35 cellular contexts compared by ENCODE assay signal in the genomic region with DNA sequence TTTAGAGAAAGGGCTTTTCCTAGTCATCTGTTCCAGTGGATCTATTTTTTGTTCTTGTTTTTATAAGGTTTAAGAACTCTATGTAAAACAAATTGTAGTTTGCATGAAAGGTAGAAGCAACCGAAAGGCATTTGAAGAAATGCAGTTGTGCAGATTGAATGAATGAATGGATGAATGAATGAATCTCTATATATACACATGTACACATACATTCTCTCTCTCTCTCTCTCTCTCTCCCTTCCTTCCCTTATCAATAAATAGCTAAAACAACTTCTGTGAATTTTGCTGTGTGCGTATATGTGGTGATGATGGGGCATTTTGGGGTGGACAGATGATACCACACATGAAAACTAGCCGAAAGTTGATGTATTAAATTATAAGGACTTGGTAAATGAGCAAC.
"Had no signal": no experiment of that assay in that cellular context is flagged by ENCODE, and none has a peak within 500 bp of the region (broad histone marks: within the 10 kb centered on the region; RNA-seq: fewer than 3 reads in every experiment).

No MANE protein-coding gene starts in this region.

- H3K9me3 Mint-ChIP-seq: activated B cell treated with CpG ODN at 0.5 μM for 24 hours; activated CD4-positive, alpha-beta memory T cell treated with anti-CD3 and anti-CD28 coated beads for 36 hours; activated CD4-positive, alpha-beta T cell treated with anti-CD3 and anti-CD28 coated beads, Interleukin-2, amount 10 ng/mL, durations not matched to agents 24 days and 14 days; activated CD8-positive, alpha-beta T cell treated with anti-CD3 and anti-CD28 coated beads for 36 hours; activated naive CD4-positive, alpha-beta T cell treated with anti-CD3 and anti-CD28 coated beads for 36 hours; activated naive CD4-positive, alpha-beta T cell treated with anti-CD3 and anti-CD28 coated beads, Interleukin-2, amount 50 U/mL, for 72 hours; activated naive CD8-positive, alpha-beta T cell treated with anti-CD3 and anti-CD28 coated beads for 36 hours; activated T-cell treated with anti-CD3 and anti-CD28 coated beads, Interleukin-2, amount 50 U/mL, for 4 hours; activated T-cell treated with anti-CD3 and anti-CD28 coated beads, Interleukin-2, amount 50 U/mL, for 72 hours; activated T-helper 1 cell treated with anti-CD3 and anti-CD28 coated beads, Interleukin-12 subunit alpha, Interleukin-12 subunit beta, Interleukin-2, Interleukin-4 antibody, amounts not matched to agents 30 ng/mL and 10 ng/mL and 1 ng/mL, durations not matched to agents 14 hours and 24 hours and 36 hours; activated T-helper 17 cell treated with anti-CD3 and anti-CD28 coated beads, Interleukin-2, amount 50 U/mL, for 72 hours; brain; T-helper 1 cell treated with Interleukin-12 subunit alpha and Interleukin-12 subunit beta and Interleukin-4 antibody, amounts not matched to agents 30 μg/mL and 1 μg/mL, for 36 hours; T-helper 2 cell treated with Interferon-gamma antibody and Interleukin-4, amounts not matched to agents 5 μg/mL and 100 μg/mL, for 36 hours had no signal

- H3K27me3 Mint-ChIP-seq: activated B cell treated with CpG ODN at 0.5 μM for 24 hours; activated CD4-positive, alpha-beta memory T cell treated with anti-CD3 and anti-CD28 coated beads for 36 hours; activated CD4-positive, alpha-beta T cell treated with anti-CD3 and anti-CD28 coated beads, Interleukin-2, amount 10 ng/mL, durations not matched to agents 24 days and 14 days; activated CD8-positive, alpha-beta T cell treated with anti-CD3 and anti-CD28 coated beads for 36 hours; activated naive CD8-positive, alpha-beta T cell treated with anti-CD3 and anti-CD28 coated beads for 36 hours; activated T-helper 17 cell treated with anti-CD3 and anti-CD28 coated beads, Interleukin-2, amount 50 U/mL, for 72 hours; brain had no signal

- FAIRE-seq: bronchial epithelial cell, TTC549 had no signal

- H3K4me1 Mint-ChIP-seq: activated B cell treated with CpG ODN at 0.5 μM for 24 hours; activated CD4-positive, alpha-beta T cell treated with anti-CD3 and anti-CD28 coated beads, Interleukin-2, amount 10 ng/mL, durations not matched to agents 24 days and 14 days; activated naive CD8-positive, alpha-beta T cell treated with anti-CD3 and anti-CD28 coated beads for 36 hours; activated T-helper 17 cell treated with anti-CD3 and anti-CD28 coated beads, Interleukin-2, amount 50 U/mL, for 72 hours; brain had no signal

- H3K27ac ChIP-seq: adrenal gland, cardiac muscle cell, VCaP had no signal

- H3K4me3 ChIP-seq: adrenal gland, cardiac muscle cell had no signal

- H3K4me1 ChIP-seq: adrenal gland had no signal

- H3K27me3 ChIP-seq: adrenal gland, cardiac muscle cell had no signal

- H3K4me3 Mint-ChIP-seq: activated B cell treated with CpG ODN at 0.5 μM for 24 hours; activated CD4-positive, alpha-beta memory T cell treated with anti-CD3 and anti-CD28 coated beads for 36 hours; activated CD4-positive, alpha-beta T cell treated with anti-CD3 and anti-CD28 coated beads, Interleukin-2, amount 10 ng/mL, durations not matched to agents 24 days and 14 days; activated CD8-positive, alpha-beta T cell treated with anti-CD3 and anti-CD28 coated beads for 36 hours; activated naive CD4-positive, alpha-beta T cell treated with anti-CD3 and anti-CD28 coated beads for 36 hours; activated naive CD8-positive, alpha-beta T cell treated with anti-CD3 and anti-CD28 coated beads for 36 hours; activated T-cell treated with anti-CD3 and anti-CD28 coated beads, Interleukin-2, amount 50 U/mL, for 4 hours; activated T-cell treated with anti-CD3 and anti-CD28 coated beads, Interleukin-2, amount 50 U/mL, for 72 hours; activated T-helper 1 cell treated with anti-CD3 and anti-CD28 coated beads, Interleukin-12 subunit alpha, Interleukin-12 subunit beta, Interleukin-2, Interleukin-4 antibody, amounts not matched to agents 30 ng/mL and 10 ng/mL and 1 ng/mL, durations not matched to agents 14 hours and 24 hours and 36 hours; activated T-helper 17 cell treated with anti-CD3 and anti-CD28 coated beads, Interleukin-2, amount 50 U/mL, for 72 hours; brain; T-helper 1 cell treated with Interleukin-12 subunit alpha and Interleukin-12 subunit beta and Interleukin-4 antibody, amounts not matched to agents 30 μg/mL and 1 μg/mL, for 36 hours; T-helper 2 cell treated with Interferon-gamma antibody and Interleukin-4, amounts not matched to agents 5 μg/mL and 100 μg/mL, for 36 hours had no signal

- H3K9me3 ChIP-seq: adrenal gland had no signal

- H3K27ac Mint-ChIP-seq: activated B cell treated with CpG ODN at 0.5 μM for 24 hours; activated CD4-positive, alpha-beta memory T cell treated with anti-CD3 and anti-CD28 coated beads for 36 hours; activated CD4-positive, alpha-beta T cell treated with anti-CD3 and anti-CD28 coated beads, Interleukin-2, amount 10 ng/mL, durations not matched to agents 24 days and 14 days; activated CD8-positive, alpha-beta T cell treated with anti-CD3 and anti-CD28 coated beads for 36 hours; activated naive CD4-positive, alpha-beta T cell treated with anti-CD3 and anti-CD28 coated beads for 36 hours; activated naive CD4-positive, alpha-beta T cell treated with anti-CD3 and anti-CD28 coated beads, Interleukin-2, amount 50 U/mL, for 72 hours; activated naive CD8-positive, alpha-beta T cell treated with anti-CD3 and anti-CD28 coated beads for 36 hours; activated T-cell treated with anti-CD3 and anti-CD28 coated beads, Interleukin-2, amount 50 U/mL, for 72 hours; activated T-helper 1 cell treated with anti-CD3 and anti-CD28 coated beads, Interleukin-12 subunit alpha, Interleukin-12 subunit beta, Interleukin-2, Interleukin-4 antibody, amounts not matched to agents 30 ng/mL and 10 ng/mL and 1 ng/mL, durations not matched to agents 14 hours and 24 hours and 36 hours; activated T-helper 17 cell treated with anti-CD3 and anti-CD28 coated beads, Interleukin-2, amount 50 U/mL, for 72 hours; brain; T-helper 1 cell treated with Interleukin-12 subunit alpha and Interleukin-12 subunit beta and Interleukin-4 antibody, amounts not matched to agents 30 μg/mL and 1 μg/mL, for 36 hours; T-helper 2 cell treated with Interferon-gamma antibody and Interleukin-4, amounts not matched to agents 5 μg/mL and 100 μg/mL, for 36 hours had no signal

- DNase-seq: activated B cell treated with CpG ODN at 0.5 μM for 24 hours; activated CD4-positive, alpha-beta memory T cell treated with anti-CD3 and anti-CD28 coated beads for 36 hours; activated CD4-positive, alpha-beta T cell treated with anti-CD3 and anti-CD28 coated beads for 4 hours; activated CD4-positive, alpha-beta T cell treated with anti-CD3 and anti-CD28 coated beads, Interleukin-2, amount 10 ng/mL, durations not matched to agents 24 days and 14 days; activated CD4-positive, alpha-beta T cell treated with anti-CD3 and anti-CD28 coated beads, Interleukin-2, amount 50 U/mL, for 1 hour; activated CD4-positive, alpha-beta T cell treated with anti-CD3 and anti-CD28 coated beads, Interleukin-2, amount 50 U/mL, for 4 hours; activated CD4-positive, CD25-positive, alpha-beta regulatory T cell treated with anti-CD3 and anti-CD28 coated beads, Interleukin-2, amount 50 U/mL, for 72 hours; activated CD8-positive, alpha-beta memory T cell treated with anti-CD3 and anti-CD28 coated beads, Interleukin-2, amount 50 U/mL, for 4 hours; activated CD8-positive, alpha-beta T cell treated with anti-CD3 and anti-CD28 coated beads for 36 hours; activated effector memory CD4-positive, alpha-beta T cell treated with anti-CD3 and anti-CD28 coated beads, Interleukin-2, amount 50 U/mL, for 16 hours; activated gamma-delta T cell treated with Interleukin-2 at 50 U/mL for 16 hours; activated naive CD4-positive, alpha-beta T cell; activated naive CD4-positive, alpha-beta T cell treated with anti-CD3 and anti-CD28 coated beads for 36 hours; activated naive CD4-positive, alpha-beta T cell treated with anti-CD3 and anti-CD28 coated beads, Interleukin-2, amount 50 U/mL, for 16 hours; activated naive CD8-positive, alpha-beta T cell treated with anti-CD3 and anti-CD28 coated beads for 36 hours; activated T-cell treated with anti-CD3 and anti-CD28 coated beads for 4 hours; activated T-cell treated with anti-CD3 and anti-CD28 coated beads, Interleukin-2, amount 50 U/mL, for 1 hour; activated T-cell treated with anti-CD3 and anti-CD28 coated beads, Interleukin-2, amount 50 U/mL, for 4 hours; activated T-cell treated with anti-CD3 and anti-CD28 coated beads, Interleukin-2, amount 50 U/mL, for 72 hours; adrenal gland; amniotic stem cell; aorta; caudate nucleus; T-helper 2 cell; T-helper 9 cell had no signal

- H3K36me3 ChIP-seq: adrenal gland had no signal

- ATAC-seq: activated CD8-positive, alpha-beta T cell treated with anti-CD3 and anti-CD28 coated beads for 36 hours; activated naive CD4-positive, alpha-beta T cell treated with anti-CD3 and anti-CD28 coated beads, Interleukin-2, amount 50 U/mL, for 72 hours; activated T-cell treated with anti-CD3 and anti-CD28 coated beads, Interleukin-2, amount 50 U/mL, for 4 hours; activated T-cell treated with anti-CD3 and anti-CD28 coated beads, Interleukin-2, amount 50 U/mL, for 72 hours; activated T-helper 17 cell treated with anti-CD3 and anti-CD28 coated beads, Interleukin-2, amount 50 U/mL, for 72 hours had no signal
